Comparison of ENCODE assay signal across 8 cellular contexts in genomic region chr14:55097894-55098560, GRCh38. TPM values are rescaled to one million over a fixed set of nuclear protein-coding genes. Genes with fewer than 3 reads are reported as not detected.
A peak's percentile ranks its signal among the peaks of the same experiment; 100 is the strongest.
DNase-seq lines count a peak whose midpoint lies in the region; ATAC-seq and TF ChIP-seq lines count a peak whose summit lies in the region.

No MANE protein-coding gene starts in this region.

- H2BK20ac ChIP-seq in H9 (ENCODE audit: low read depth, low read length, poor library complexity, severe bottlenecking): no peak overlapping the region

- H3K27me3 ChIP-seq in hepatocyte: no peaks in the 10 kb centered on the region
- H3K27me3 ChIP-seq in suprapubic skin: no peaks in the 10 kb centered on the region
- H3K27me3 ChIP-seq in H9 (ENCODE audit: insufficient read depth, low read length): no peaks in the 10 kb centered on the region

- no peaks in the 10 kb centered on the region for H3K9me3 Mint-ChIP-seq in activated CD4-positive, alpha-beta T cell treated with anti-CD3 and anti-CD28 coated beads, Interleukin-2, amount 10 ng/mL, durations not matched to agents 7 days and 5 days
- H3K9me3 Mint-ChIP-seq in H9: no peaks in the 10 kb centered on the region

- H3K4me3 ChIP-seq in hepatocyte: no peak overlapping the region
- H3K4me3 ChIP-seq in suprapubic skin: no peak overlapping the region

- H3K27ac ChIP-seq in hepatocyte (peak overlapping the region; percentile 81), suprapubic skin (peak overlapping the region; percentile 96), H9 (ENCODE audit: insufficient read length, low read depth, low read length) (no peak overlapping the region)

- H3K23ac ChIP-seq in H9 (ENCODE audit: insufficient read length, low read depth, low read length): no peak overlapping the region

- POLR2A ChIA-PET in activated CD4-positive, alpha-beta T cell treated with anti-CD3 and anti-CD28 coated beads, Interleukin-2, amount 10 ng/mL, durations not matched to agents 7 days and 5 days (lab: Charles Lee): no interaction called here

- TF ChIP-seq POLR2A in suprapubic skin (IDR thresholded peaks at IDR 0.05): no peak

- H4K20me1 ChIP-seq in hepatocyte (ENCODE audit: insufficient read depth, poor library complexity, severe bottlenecking) (no peaks in the 10 kb centered on the region), H9 (ENCODE audit: control insufficient read depth, insufficient read depth, insufficient read length) (no peaks in the 10 kb centered on the region)

- H3K27ac Mint-ChIP-seq in activated CD4-positive, alpha-beta T cell treated with anti-CD3 and anti-CD28 coated beads, Interleukin-2, amount 10 ng/mL, durations not matched to agents 7 days and 5 days: peak overlapping the region; percentile 89
- H3K27ac Mint-ChIP-seq in H9: peak overlapping the region in 1 of 3 experiments; percentile 40; a peak in 1 of 7 replicates

- peaks cover 53% of the 10 kb centered on the region for H3K4me1 Mint-ChIP-seq in activated CD4-positive, alpha-beta T cell treated with anti-CD3 and anti-CD28 coated beads, Interleukin-2, amount 10 ng/mL, durations not matched to agents 7 days and 5 days
- peaks cover 19 to 32% of the 10 kb centered on the region in 2 experiments for H3K4me1 Mint-ChIP-seq in H9

- H3K4ac ChIP-seq in H9 (ENCODE audit: low read depth, low read length): no peak overlapping the region

- no peak overlapping the region for H2BK15ac ChIP-seq in H9 (ENCODE audit: low read depth, low read length)

- H3K36me3 ChIP-seq in hepatocyte (replicated peaks; ENCODE audit: insufficient read depth, low read depth): no peaks in the 10 kb centered on the region
- no peaks in the 10 kb centered on the region for H3K36me3 ChIP-seq in suprapubic skin

- H2AK5ac ChIP-seq in H9 (ENCODE audit: insufficient read length, low read length): no peak overlapping the region

- H3K56ac ChIP-seq in H9 (ENCODE audit: insufficient read length, low read depth, low read length): no peak overlapping the region

- ATAC-seq in GM19397 (IDR thresholded peaks at IDR 0.05; ENCODE audit: unreplicated experiment): peak; percentile 57
- ATAC-seq in HG03439 (IDR thresholded peaks at IDR 0.05; ENCODE audit: unreplicated experiment): peak; percentile 65

- no peak overlapping the region for H4K8ac ChIP-seq in H9 (replicated peaks; ENCODE audit: insufficient read length, low read depth, low read length)

- H3K9me3 ChIP-seq in hepatocyte (ENCODE audit: low read depth) (no peaks in the 10 kb centered on the region), suprapubic skin (no peaks in the 10 kb centered on the region), H9 (ENCODE audit: control insufficient read depth, low read depth, low read length) (no peaks in the 10 kb centered on the region)

- H2AFZ ChIP-seq in hepatocyte: no peak overlapping the region
- H2AFZ ChIP-seq in H9 (ENCODE audit: low read length): no peak overlapping the region

- H3T11ph ChIP-seq in H9 (ENCODE audit: low read length): no peak overlapping the region

- CTCF ChIA-PET in activated CD4-positive, alpha-beta T cell treated with anti-CD3 and anti-CD28 coated beads, Interleukin-2, amount 10 ng/mL, durations not matched to agents 7 days and 5 days (lab: Charles Lee): interaction anchor here (0.6 to 2.5 kb wide), 8 partner anchors 10 to 52 kb away, joined by 3 to 11 read pairs (median 4); partner anchors contain the start of gene MAPK1IP1L

- peak overlapping the region; percentile 19 for H3K4me3 Mint-ChIP-seq in activated CD4-positive, alpha-beta T cell treated with anti-CD3 and anti-CD28 coated beads, Interleukin-2, amount 10 ng/mL, durations not matched to agents 7 days and 5 days
- H3K4me3 Mint-ChIP-seq in H9: no peak overlapping the region

- no peak overlapping the region for H3K9ac ChIP-seq in H9 (ENCODE audit: extremely low read depth, insufficient read length, low read length)

- H3K4me2 ChIP-seq in hepatocyte (no peak overlapping the region), H9 (ENCODE audit: insufficient read depth, insufficient read length, low read length) (no peak overlapping the region)

- no peak overlapping the region for H3K14ac ChIP-seq in H9 (ENCODE audit: insufficient read depth, low read length)

- DNase-seq in CD1c-positive myeloid dendritic cell (ENCODE audit: extremely low spot score): peak; percentile 97
- peak; percentile 61 for DNase-seq in activated CD4-positive, alpha-beta T cell treated with anti-CD3 and anti-CD28 coated beads, Interleukin-2, amount 10 ng/mL, durations not matched to agents 7 days and 5 days
- DNase-seq in hepatocyte (ENCODE audit: low spot score): no peak
- DNase-seq in suprapubic skin (ENCODE audit: low spot score in 2 of 2): peak in 1 of 2 donors; percentile 69
- DNase-seq in SW480 (ENCODE audit: low spot score): no peak
- DNase-seq in H9: no peak

- TF ChIP-seq CTCF in hepatocyte (IDR thresholded peaks at IDR 0.05; ENCODE audit: poor library complexity) (no peak), suprapubic skin (IDR thresholded peaks at IDR 0.05) (no peak), H9 (conservative IDR thresholded peaks at IDR 0.05) (no peak)

- no peak overlapping the region for H2BK120ac ChIP-seq in H9 (ENCODE audit: low read depth, low read length, poor library complexity, severe bottlenecking)

- H2BK5ac ChIP-seq in H9 (ENCODE audit: insufficient read length, low read length): no peak overlapping the region

- H2BK12ac ChIP-seq in H9 (ENCODE audit: insufficient read length, low read depth, low read length): no peak overlapping the region

- no peaks in the 10 kb centered on the region for H3K9me2 ChIP-seq in hepatocyte (replicated peaks; ENCODE audit: insufficient read depth)

- 91% methylated on average over 5 of the region's 5 CpGs for WGBS in hepatocyte (ENCODE audit: low lambda C conversion rate, missing lambda C conversion rate)
- WGBS in suprapubic skin: 47% methylated on average over 5 of the region's 5 CpGs
- no CpG with 5 or more reads among the region's 5 CpGs for whole genome bisulfite sequencing in H9 (ENCODE audit: extremely low coverage, insufficient read length, low lambda C conversion rate)

- peaks cover 24% of the 10 kb centered on the region for H3K4me1 ChIP-seq in hepatocyte (ENCODE audit: insufficient read depth)
- H3K4me1 ChIP-seq in suprapubic skin: peaks cover 65% of the 10 kb centered on the region
- H3K4me1 ChIP-seq in H9 (ENCODE audit: insufficient read depth, low read length): peaks cover 3% of the 10 kb centered on the region; the same call in 1 of the 2 replicates

- no peak overlapping the region for H4K5ac ChIP-seq in H9 (ENCODE audit: insufficient read length, low read depth, low read length)

- no peaks in the 10 kb centered on the region for H3K27me3 Mint-ChIP-seq in activated CD4-positive, alpha-beta T cell treated with anti-CD3 and anti-CD28 coated beads, Interleukin-2, amount 10 ng/mL, durations not matched to agents 7 days and 5 days
- H3K27me3 Mint-ChIP-seq in H9 (ENCODE audit: low read depth): peaks cover 1% of the 10 kb centered on the region

- no peaks in the 10 kb centered on the region for H3K23me2 ChIP-seq in H9 (ENCODE audit: insufficient read length, low read depth, low read length, poor library complexity, severe bottlenecking)

- no peak for TF ChIP-seq EP300 in suprapubic skin (IDR thresholded peaks at IDR 0.05)

- H3K18ac ChIP-seq in H9 (ENCODE audit: insufficient read length, low read depth, low read length): no peak overlapping the region

- no peak overlapping the region for H4K91ac ChIP-seq in H9 (ENCODE audit: insufficient read length, low read depth, low read length)

- no peaks in the 10 kb centered on the region for H3K36me3 Mint-ChIP-seq in activated CD4-positive, alpha-beta T cell treated with anti-CD3 and anti-CD28 coated beads, Interleukin-2, amount 10 ng/mL, durations not matched to agents 7 days and 5 days (ENCODE audit: low read depth)
- H3K36me3 Mint-ChIP-seq in H9 (ENCODE audit: insufficient read depth in 1 of 3, low read depth in 3 of 3): no peaks in the 10 kb centered on the region

- no peaks in the 10 kb centered on the region for H3K79me2 ChIP-seq in hepatocyte
- no peaks in the 10 kb centered on the region for H3K79me2 ChIP-seq in H9 (ENCODE audit: insufficient read depth, low read length)

- H3K79me1 ChIP-seq in H9 (ENCODE audit: insufficient read depth, low read depth, low read length, poor library complexity, severe bottlenecking): no peaks in the 10 kb centered on the region

RNA-seq across cellular contexts. Expression of gene LGALS3, which starts 31.0 kb away (rescaled TPM):
- total RNA-seq in activated CD4-positive, alpha-beta T cell treated with anti-CD3 and anti-CD28 coated beads, Interleukin-2, amount 10 ng/mL, durations not matched to agents 7 days and 5 days: 10 to 100 TPM; 39.1 to 41.6 TPM
- 461 and 534 TPM in 2 replicates for total RNA-seq in hepatocyte
- polyA plus RNA-seq in hepatocyte: 690 and 766 TPM in 2 replicates
- 100 to 1,000 TPM; 448 to 713 (median 594) TPM for total RNA-seq in suprapubic skin
- 3.7 and 4.0 TPM in 2 replicates for total RNA-seq in H9 (2021)

RNA-seq across cellular contexts. Expression of gene MAPK1IP1L, which starts 46.6 kb away (rescaled TPM):
- total RNA-seq in activated CD4-positive, alpha-beta T cell treated with anti-CD3 and anti-CD28 coated beads, Interleukin-2, amount 10 ng/mL, durations not matched to agents 7 days and 5 days: 100 to 1,000 TPM in 1 of 2 experiments, 10 to 100 TPM in 1; 94.3 to 118 TPM
- total RNA-seq in hepatocyte: 69.9 and 91.0 TPM in 2 replicates
- polyA plus RNA-seq in hepatocyte: 81.4 and 86.2 TPM in 2 replicates
- total RNA-seq in suprapubic skin: 10 to 100 TPM; 40.3 to 95.5 (median 59.7) TPM
- 133 TPM in 2 replicates for total RNA-seq in H9 (2021)

Comparison
In these comparisons a context has a peak if more than half of its experiments do, and no peak if none do; other contexts are left out.
1. DNase-seq: peak in CD1c-positive myeloid dendritic cell (single experiment) and activated CD4-positive, alpha-beta T cell treated with anti-CD3 and anti-CD28 coated beads, Interleukin-2, amount 10 ng/mL, durations not matched to agents 7 days and 5 days (single experiment); none in hepatocyte (single experiment), SW480 (single experiment) and H9 (single experiment).
2. RNA of gene LGALS3, which starts 31.0 kb away (total RNA-seq): 448 to 713 TPM in suprapubic skin and 461 to 534 TPM in hepatocyte; 39.1 to 41.6 TPM in activated CD4-positive, alpha-beta T cell treated with anti-CD3 and anti-CD28 coated beads, Interleukin-2, amount 10 ng/mL, durations not matched to agents 7 days and 5 days and 3.7 to 4.0 TPM in H9; every median in the first group is over 10 times any median in the second.